Comparison of ENCODE assay signal across 8 cellular contexts in genomic region chr4:186726150-186726439, GRCh38. TPM values are rescaled to one million over a fixed set of nuclear protein-coding genes. Genes with fewer than 3 reads are reported as not detected.
DNase-seq lines count a peak whose midpoint lies in the region; ATAC-seq and TF ChIP-seq lines count a peak whose summit lies in the region.

No MANE protein-coding gene starts in this region.

- no peaks in the 10 kb centered on the region for H3K27me3 ChIP-seq in KMS-11 (ENCODE audit: insufficient read depth, low read depth)

- no peak for DNase-seq in AG04449 (ENCODE audit: low read depth, low spot score)
- DNase-seq in epithelial cell of esophagus (ENCODE audit: low read depth), result no peak
- DNase-seq in naive thymus-derived CD8-positive, alpha-beta T cell, result no peak
- no peak for DNase-seq in NCI-H1436 (lab: John Stamatoyannopoulos, UW)
- DNase-seq in NCI-H345 treated with DMSO at 0.1 percent for 48 hours (lab: John Stamatoyannopoulos, UW; ENCODE audit: unreplicated experiment), result no peak

- POLR2A ChIA-PET in AG04449 (lab: Yijun Ruan, JAX), result interaction anchor here (0.8 to 1.8 kb wide), 4 partner anchors 82 to 206 kb away, joined by 4 to 8 read pairs (median 6); no protein-coding TSS in a partner anchor
- POLR2A ChIA-PET in naive thymus-derived CD8-positive, alpha-beta T cell (lab: Charles Lee), result no interaction called here

- peak overlapping the region; percentile 56; the same call in 1 of the 2 replicates for H3K9ac ChIP-seq in KMS-11

- H3K4me1 ChIP-seq in KMS-11 (ENCODE audit: low read depth, poor library complexity, severe bottlenecking), result no peaks in the 10 kb centered on the region

- H3K27ac ChIP-seq in KMS-11, result no peak overlapping the region

- H3K79me2 ChIP-seq in KMS-11 (ENCODE audit: insufficient read depth, low read depth), result no peaks in the 10 kb centered on the region

- peaks cover 0 to 20% (median 13%) of the 10 kb centered on the region in 4 donors for H3K4me1 Mint-ChIP-seq in naive thymus-derived CD8-positive, alpha-beta T cell

- CTCF ChIA-PET in AG04449 (lab: Yijun Ruan, JAX), result interaction anchor here (0.6 to 2.6 kb wide), 35 partner anchors 9 to 883 kb away, joined by 3 to 19 read pairs (median 3); no protein-coding TSS in a partner anchor

- peak overlapping the region; percentile 18; the same call in 1 of the 2 replicates for H3K4me2 ChIP-seq in KMS-11

- peak overlapping the region; percentile 98 for H3K4me3 ChIP-seq in AG04449 (ENCODE audit: low read depth, low read length)
- H3K4me3 ChIP-seq in KMS-11 (IDR thresholded peaks at IDR 0.05; ENCODE audit: insufficient read depth, low read depth, low read length), result no peak overlapping the region
- H3K4me3 ChIP-seq in epithelial cell of esophagus (ENCODE audit: low read length), result peak overlapping the region; percentile 99

- H3K27ac Mint-ChIP-seq in naive thymus-derived CD8-positive, alpha-beta T cell, result no peak overlapping the region

- H3K36me3 ChIP-seq in KMS-11 (ENCODE audit: insufficient read depth), result no peaks in the 10 kb centered on the region

- peaks cover 2 to 9% (median 5%) of the 10 kb centered on the region in 3 donors for H3K36me3 Mint-ChIP-seq in naive thymus-derived CD8-positive, alpha-beta T cell

- H3K9me3 Mint-ChIP-seq in naive thymus-derived CD8-positive, alpha-beta T cell, result peaks cover 0 to 10% (median 4%) of the 10 kb centered on the region in 9 donors

- H3K27me3 Mint-ChIP-seq in naive thymus-derived CD8-positive, alpha-beta T cell, result peaks cover 27 to 62% (median 51%) of the 10 kb centered on the region in 5 donors

- no peaks in the 10 kb centered on the region for H4K20me1 ChIP-seq in KMS-11 (ENCODE audit: insufficient read depth)

- peak overlapping the region in 7 of 10 donors; percentile 11 to 56 (median 35) for H3K4me3 Mint-ChIP-seq in naive thymus-derived CD8-positive, alpha-beta T cell

- TF ChIP-seq CTCF in AG04449 (IDR thresholded peaks at IDR 0.05; ENCODE audit: insufficient read depth, low read length, missing control alignments) (no peak), KMS-11 (conservative IDR thresholded peaks at IDR 0.05; ENCODE audit: low read depth, low read length) (no peak), epithelial cell of esophagus (IDR thresholded peaks at IDR 0.05; ENCODE audit: insufficient read depth, low read depth, low read length, missing control alignments) (no peak)

- no peak for ATAC-seq in naive thymus-derived CD8-positive, alpha-beta T cell
- ATAC-seq in HG03442 (IDR thresholded peaks at IDR 0.05; ENCODE audit: unreplicated experiment), result no peak
- ATAC-seq in GM21737 (IDR thresholded peaks at IDR 0.05; ENCODE audit: unreplicated experiment), result no peak

- peak overlapping the region; percentile 72; the same call in 1 of the 2 replicates for H2AFZ ChIP-seq in KMS-11 (ENCODE audit: low read depth)

RNA-seq across cellular contexts. Expression of gene FAT1, which starts 2.4 kb away (rescaled TPM):
- not detected for total RNA-seq in naive thymus-derived CD8-positive, alpha-beta T cell
- polyA plus RNA-seq in naive thymus-derived CD8-positive, alpha-beta T cell, result not detected
